ENCODE assay signal across 30 cellular contexts in genomic region chr3:126390751-126391150, GRCh38. TPM values are rescaled to one million over a fixed set of nuclear protein-coding genes. Genes with fewer than 3 reads are reported as not detected.
A peak's percentile ranks its signal among the peaks of the same experiment; 100 is the strongest.
DNase-seq lines count a peak whose midpoint lies in the region; ATAC-seq, FAIRE-seq and TF ChIP-seq lines count a peak whose summit lies in the region.
"Had no signal": no experiment of that assay in that cellular context is flagged by ENCODE, and none has a peak within 500 bp of the region (broad histone marks: within the 10 kb centered on the region; RNA-seq: fewer than 3 reads in every experiment).

No MANE protein-coding gene starts in this region.

- no peak for FAIRE-seq in GM12878 (lab: Jason Lieb, UNC)
- FAIRE-seq: A549, G401.6 had no signal

- SMC1A ChIA-PET in GM12878 (lab: Charles Lee; ENCODE audit: uncharacterized antibody, unreplicated experiment), result no interaction called here

- POLR2A ChIA-PET in GM12878 (lab: Charles Lee), result no interaction called here

- H3K9me3 ChIP-seq in BLaER1 treated with 17β-estradiol and CSF1 and Interleukin-3, amounts not matched to agents 10 nM and 100 nM (replicated peaks in 1 of 11), result no peaks in the 10 kb centered on the region
- H3K9me3 ChIP-seq in MM.1S (replicated peaks; ENCODE audit: insufficient read depth, low read length) (no peaks in the 10 kb centered on the region), GM12878 (replicated peaks; ENCODE audit: control insufficient read depth, insufficient read depth, low read length) (no peaks in the 10 kb centered on the region)
- H3K9me3 ChIP-seq: A549, HAP-1, SK-N-SH had no signal

- H2AFZ ChIP-seq in MM.1S (ENCODE audit: low read length) (no peak overlapping the region), GM12878 (ENCODE audit: control insufficient read depth, low read depth, low read length) (no peak overlapping the region)
- H2AFZ ChIP-seq: GM23248 had no signal

- no peak overlapping the region for H3K4me3 ChIP-seq in BLaER1 treated with 17β-estradiol and CSF1 and Interleukin-3, amounts not matched to agents 10 nM and 100 nM
- H3K4me3 ChIP-seq in MM.1S (ENCODE audit: low read length), result no peak overlapping the region
- no peak overlapping the region for H3K4me3 ChIP-seq in GM12878
- H3K4me3 ChIP-seq: A549, GM23248, HAP-1 had no signal

- no peaks in the 10 kb centered on the region for H3K9me2 ChIP-seq in MM.1S (replicated peaks; ENCODE audit: insufficient read depth, low read length)
- H3K9me2 ChIP-seq: SK-N-SH had no signal

- H3K27me3 ChIP-seq in BLaER1 treated with 17β-estradiol and CSF1 and Interleukin-3, amounts not matched to agents 10 nM and 100 nM, result peaks cover 0 to 33% (median 0%) of the 10 kb centered on the region in 11 experiments; a peak in 3 of 22 replicates
- H3K27me3 ChIP-seq in MM.1S (replicated peaks; ENCODE audit: insufficient read depth, low read length) (no peaks in the 10 kb centered on the region), GM12878 (replicated peaks in 1 of 2; ENCODE audit: control insufficient read depth in 2 of 2, insufficient read depth in 2 of 2, low read length in 1 of 2) (peaks cover 0 to 3% of the 10 kb centered on the region in 2 experiments; a peak in 2 of 4 replicates)

- no peak for ATAC-seq in GM12878
- no peak for ATAC-seq in sciatic nerve
- no peak for ATAC-seq in HG03280 (IDR thresholded peaks at IDR 0.05; ENCODE audit: unreplicated experiment)
- ATAC-seq: A549 had no signal

- RAD21 ChIA-PET in GM12878 (lab: Charles Lee; ENCODE audit: unreplicated experiment), result no interaction called here

- TF ChIP-seq CTCF in MM.1S (IDR thresholded peaks at IDR 0.05; ENCODE audit: low read length) (no peak), GM12878 (IDR thresholded peaks at IDR 0.05 in 2 of 3, conservative IDR thresholded peaks at IDR 0.05 in 1 of 3; ENCODE audit: control insufficient read depth in 2 of 3, extremely low read depth in 1 of 3, insufficient read depth in 1 of 3, low read depth in 3 of 3, low read length in 3 of 3) (no peak)

- intact Hi-C loops in GM12878 (cut with micrococcal nuclease; ENCODE audit: unreplicated experiment), result no loop called here
- intact Hi-C loops in sciatic nerve (cut with DNase I), result loop anchor here (5.0 kb wide), 2 partner anchors 133 to 258 kb away; no protein-coding TSS in a partner anchor

- BruUV-seq in GM12878 (replicated peaks; lab: Mats Ljungman, UMichigan), result no TSS peak

- peaks cover 0 to 8% (median 0%) of the 10 kb centered on the region in 11 experiments; a peak in 2 of 22 replicates for H4K20me1 ChIP-seq in BLaER1 treated with 17β-estradiol and CSF1 and Interleukin-3, amounts not matched to agents 10 nM and 100 nM
- no peaks in the 10 kb centered on the region for H4K20me1 ChIP-seq in MM.1S (ENCODE audit: insufficient read depth, low read length)
- no peaks in the 10 kb centered on the region for H4K20me1 ChIP-seq in GM12878 (ENCODE audit: control insufficient read depth, insufficient read depth)

- no peak for TF ChIP-seq EP300 in GM12878 (IDR thresholded peaks at IDR 0.05; ENCODE audit: borderline replicate concordance in 1 of 2, control insufficient read depth in 1 of 2, low read depth in 2 of 2, low read length in 2 of 2)

- peak overlapping the region in 7 of 11 experiments; percentile 6 to 40 (median 16); a peak in 8 of 22 replicates for H3K4me2 ChIP-seq in BLaER1 treated with 17β-estradiol and CSF1 and Interleukin-3, amounts not matched to agents 10 nM and 100 nM
- H3K4me2 ChIP-seq in MM.1S (ENCODE audit: low read depth, low read length) (peak overlapping the region; percentile 33), GM12878 (ENCODE audit: control insufficient read depth, insufficient read depth) (no peak overlapping the region)
- H3K4me2 ChIP-seq: A549, SK-N-SH had no signal

- H3F3A ChIP-seq in MM.1S (ENCODE audit: insufficient read depth, low read length), result peaks cover 7% of the 10 kb centered on the region; the same call in 1 of the 2 replicates

- H3K36me3 ChIP-seq in BLaER1 treated with 17β-estradiol and CSF1 and Interleukin-3, amounts not matched to agents 10 nM and 100 nM, result no peaks in the 10 kb centered on the region
- H3K36me3 ChIP-seq in MM.1S (replicated peaks; ENCODE audit: insufficient read depth, low read length) (no peaks in the 10 kb centered on the region), GM12878 (ENCODE audit: control insufficient read depth in 2 of 2, insufficient read depth in 2 of 2, low read length in 1 of 2) (no peaks in the 10 kb centered on the region)
- H3K36me3 ChIP-seq: HAP-1 had no signal

- in situ Hi-C loops in GM12878 (cut with MboI), result loop anchor here (10.0 to 25.0 kb wide), 2 partner anchors 103 to 256 kb away; no protein-coding TSS in a partner anchor

- H3K79me2 ChIP-seq in MM.1S (ENCODE audit: low read length) (no peaks in the 10 kb centered on the region), GM12878 (ENCODE audit: control insufficient read depth, insufficient read depth, low read length) (no peaks in the 10 kb centered on the region)

- H3K9ac ChIP-seq in BLaER1 treated with 17β-estradiol and CSF1 and Interleukin-3, amounts not matched to agents 10 nM and 100 nM, result no peak overlapping the region
- H3K9ac ChIP-seq in MM.1S (ENCODE audit: low read length) (peak overlapping the region; percentile 18; the same call in 1 of the 2 replicates), GM12878 (ENCODE audit: control insufficient read depth, insufficient read depth, low read length) (no peak overlapping the region)
- H3K9ac ChIP-seq: GM23248, SK-N-SH had no signal

- DNase-seq in MM.1S (peak; percentile 60), GM12878 (ENCODE audit: low read depth, low spot score) (no peak), sciatic nerve (ENCODE audit: low spot score) (peak; percentile 38), dedifferentiated amniotic fluid mesenchymal stem cell (ENCODE audit: extremely low spot score) (no peak), NCI-H2171 (lab: John Stamatoyannopoulos, UW) (no peak)
- DNase-seq: AML-193; C1 segment of cervical spinal cord; CD4-positive, alpha-beta memory T cell; COR-L47; DMS53; GM23248; HFFc6; KBM-7; NCI-H1105 treated with DMSO at 0.1 percent for 48 hours; NCI-H146; NCI-H1930; NCI-H2107; NCI-H446 treated with DMSO at 0.1 percent for 48 hours; NCI-H526; NCI-H82; SIG-M5; SK-N-SH; SW 1271 had no signal

- CTCF ChIA-PET in GM12878 (lab: Yijun Ruan, JAX), result interaction anchor here (0.6 to 1.6 kb wide), 3 partner anchors 22 to 84 kb away, joined by 3 to 5 read pairs (median 3); no protein-coding TSS in a partner anchor

- H3K4me1 ChIP-seq in BLaER1 treated with 17β-estradiol and CSF1 and Interleukin-3, amounts not matched to agents 10 nM and 100 nM, result peaks cover 6 to 19% (median 14%) of the 10 kb centered on the region in 10 experiments; a peak in 19 of 20 replicates
- H3K4me1 ChIP-seq in MM.1S (ENCODE audit: low read length), result peaks cover 34% of the 10 kb centered on the region
- peaks cover 13% of the 10 kb centered on the region for H3K4me1 ChIP-seq in GM12878 (ENCODE audit: control insufficient read depth, insufficient read depth, low read length)
- H3K4me1 ChIP-seq: A549 had no signal

- TF ChIP-seq POLR2A in GM12878 (IDR thresholded peaks at IDR 0.05; ENCODE audit: low read depth, low read length), result no peak

- TF ChIP-seq RAD21 in GM12878 (IDR thresholded peaks at IDR 0.05; ENCODE audit: insufficient read depth, low read depth, low read length), result no peak

- H3K27ac ChIP-seq in BLaER1 treated with 17β-estradiol and CSF1 and Interleukin-3, amounts not matched to agents 10 nM and 100 nM, result no peak overlapping the region
- H3K27ac ChIP-seq in MM.1S (ENCODE audit: low read length) (peak overlapping the region; percentile 55; the same call in 1 of the 2 replicates), GM12878 (ENCODE audit: control insufficient read depth, insufficient read depth) (no peak overlapping the region)
- H3K27ac ChIP-seq: A549, GM23248 had no signal

- WGBS in GM12878 (ENCODE audit: insufficient coverage, insufficient replicate concordance, low lambda C conversion rate, missing lambda C conversion rate), result 0% methylated on average over 4 of the region's 4 CpGs

TF ChIP-seq in GM12878, 131 proteins besides CTCF, POLR2A, EP300 and RAD21 (continues in another document):
- TF ChIP-seq IRF4 (IDR thresholded peaks at IDR 0.05; ENCODE audit: low read depth, low read length) (no peak), NR2F1 (conservative IDR thresholded peaks at IDR 0.05) (no peak)

RNA-seq across cellular contexts. Expression of gene CFAP100, which starts 4.0 kb away (rescaled TPM):
- total RNA-seq in GM12878 (2013; cell fraction: nucleolus; rRNA removed), result not detected in 2 replicates
- total RNA-seq in GM12878 (2014; rRNA removed) (not detected in 2 replicates), GM12878 (2014; rRNA removed; fragmentation: Illumina TruSeq; extraction: Trizol) (not detected in 2 replicates), GM12878 (2021) (not detected in 2 replicates), sciatic nerve (1.5 TPM)
- polyA plus RNA-seq in GM12878 (2011; ENCODE audit: low read depth), result not detected
- polyA plus RNA-seq in GM12878 (2011; rRNA removed) (not detected in 2 replicates), GM12878 (2014; fragmentation: Illumina TruSeq; extraction: Trizol) (not detected in 2 replicates), GM12878 (2014; fragmentation: Nextera tagmentation; extraction: Ambion mirVana) (not detected), GM12878 (2014; rRNA removed) (0.04 TPM in 1 of 2 replicates, not detected in the other), GM12878 (2016; fragmentation: Nextera tagmentation; extraction: Ambion mirVana) (under 1 TPM in 1 of 2 experiments, not detected in 1; 0.27 TPM)
- not detected in 2 replicates for polyA plus RNA-seq in GM12878 (2011; cell fraction: cytosol; rRNA removed)
- polyA plus RNA-seq in GM12878 (2011; cell fraction: nucleus; rRNA removed), result not detected in 2 replicates
- not detected in 2 replicates for polyA plus RNA-seq in GM12878 (2012)
- not detected in 2 replicates for polyA minus RNA-seq in GM12878 (2011; rRNA and poly(A)+ RNA removed)
- not detected in 2 replicates for polyA minus RNA-seq in GM12878 (2011; cell fraction: cytosol; rRNA and poly(A)+ RNA removed)
- polyA minus RNA-seq in GM12878 (2011; cell fraction: nucleus; rRNA and poly(A)+ RNA removed), result not detected in 2 replicates
- total RNA-seq: CD4-positive, alpha-beta memory T cell; GM23248; HFFc6; LHCN-M2; MCF 10A had no signal
- polyA plus RNA-seq: A549; CD4-positive, alpha-beta memory T cell; GM23248; SK-N-SH had no signal

RNA-seq across cellular contexts. Expression of gene KLF15, which starts 33.5 kb away (rescaled TPM):
- not detected in 2 replicates for total RNA-seq in GM12878 (2013; cell fraction: nucleolus; rRNA removed)
- total RNA-seq in GM12878 (2014; rRNA removed) (not detected in 2 replicates), GM12878 (2014; rRNA removed; fragmentation: Illumina TruSeq; extraction: Trizol) (not detected in 2 replicates), GM12878 (2021) (0.15 TPM in 1 of 2 replicates, not detected in the other), sciatic nerve (22.7 TPM)
- polyA plus RNA-seq in GM12878 (2011; ENCODE audit: low read depth), result not detected
- polyA plus RNA-seq in GM12878 (2011; rRNA removed) (not detected in 2 replicates), GM12878 (2014; fragmentation: Illumina TruSeq; extraction: Trizol) (not detected in 2 replicates), GM12878 (2014; fragmentation: Nextera tagmentation; extraction: Ambion mirVana) (not detected), GM12878 (2014; rRNA removed) (not detected in 2 replicates), GM12878 (2016; fragmentation: Nextera tagmentation; extraction: Ambion mirVana) (not detected)
- polyA plus RNA-seq in GM12878 (2011; cell fraction: cytosol; rRNA removed), result 0.04 and 0.05 TPM in 2 replicates
- 0.07 and 0.09 TPM in 2 replicates for polyA plus RNA-seq in GM12878 (2011; cell fraction: nucleus; rRNA removed)
- polyA plus RNA-seq in GM12878 (2012), result 0.11 TPM in 2 replicates
- 0.07 TPM in 1 of 2 replicates, not detected in the other for polyA minus RNA-seq in GM12878 (2011; rRNA and poly(A)+ RNA removed)
- polyA minus RNA-seq in GM12878 (2011; cell fraction: cytosol; rRNA and poly(A)+ RNA removed), result not detected in 2 replicates
- polyA minus RNA-seq in GM12878 (2011; cell fraction: nucleus; rRNA and poly(A)+ RNA removed), result 0.19 TPM in 1 of 2 replicates, not detected in the other
- polyA plus RNA-seq: A549; CD4-positive, alpha-beta memory T cell had no signal

Comparison
In these comparisons a context has a peak if more than half of its experiments do, and no peak if none do; other contexts are left out.
1. DNase-seq: peak in MM.1S (single experiment) and sciatic nerve (single experiment); none in GM12878 (single experiment), dedifferentiated amniotic fluid mesenchymal stem cell (single experiment) and NCI-H2171 (single experiment).
2. RNA of gene KLF15, which starts 33.5 kb away (total RNA-seq): 22.7 TPM in sciatic nerve (single experiment); 0.15 TPM in GM12878; every median in the first group is over 10 times any median in the second.